34 cellular contexts compared by ENCODE assay signal in the genomic region with DNA sequence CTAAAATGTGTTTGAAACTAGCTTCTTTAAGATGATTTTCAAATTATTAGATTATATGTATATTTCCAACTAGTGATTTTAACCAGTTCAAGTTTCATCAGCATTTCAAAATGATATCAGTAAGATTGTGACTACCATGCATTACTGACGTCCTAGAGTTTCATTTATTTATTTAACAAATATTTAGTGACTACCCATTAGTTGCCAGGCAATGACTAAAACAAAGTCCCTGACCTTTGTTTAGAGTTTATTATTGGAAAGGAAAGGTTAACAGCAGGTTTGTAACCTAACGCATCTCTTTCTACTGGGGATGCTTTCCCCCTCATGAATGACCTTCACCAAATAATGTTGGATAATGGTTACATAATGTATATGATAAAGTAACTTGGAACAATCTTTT. TPM values are rescaled to one million over a fixed set of nuclear protein-coding genes. Genes with fewer than 3 reads are reported as not detected.
"Had no signal": no experiment of that assay in that cellular context is flagged by ENCODE, and none has a peak within 500 bp of the region (broad histone marks: within the 10 kb centered on the region; RNA-seq: fewer than 3 reads in every experiment).

No MANE protein-coding gene starts in this region.

- H2AFZ ChIP-seq: parathyroid adenoma had no signal

- H3K4me1 ChIP-seq: colonic mucosa, parathyroid adenoma had no signal

- H3K79me2 ChIP-seq: parathyroid adenoma had no signal

- H3K4me3 ChIP-seq: colonic mucosa, esophagus squamous epithelium, heart right ventricle, left ventricle myocardium inferior, lower lobe of right lung, mucosa of descending colon, stomach, thyroid gland, vagina had no signal

- H3K36me3 Mint-ChIP-seq: memory B cell; mesothelial cell of epicardium; natural killer cell treated with Interleukin-12 subunit alpha and Interleukin-12 subunit beta and Interleukin-15 and Interleukin-18, amount 100 ng/mL, for 72 hours; stimulated activated effector memory CD8-positive, alpha-beta T cell treated with anti-CD3 and anti-CD28 coated beads, Interleukin-12 subunit alpha, Interleukin-12 subunit beta, amount 100 ng/mL, for 72 hours had no signal

- H3K4me3 Mint-ChIP-seq: immature natural killer cell; memory B cell; mesothelial cell of epicardium; naive B cell; natural killer cell treated with Interleukin-12 subunit alpha and Interleukin-12 subunit beta and Interleukin-15 and Interleukin-18, amount 100 ng/mL, for 72 hours; neural crest cell; stimulated activated effector memory CD8-positive, alpha-beta T cell treated with anti-CD3 and anti-CD28 coated beads, Interleukin-12 subunit alpha, Interleukin-12 subunit beta, amount 100 ng/mL, for 72 hours had no signal

- DNase-seq: colonic mucosa; dermis blood vessel endothelial cell; effector memory CD4-positive, alpha-beta T cell; erythroblast; esophagus squamous epithelium; foreskin melanocyte; glutamatergic neuron; heart right ventricle; hypothalamus; immature natural killer cell; islet precursor cell; kidney glomerular epithelial cell; left colon; left ventricle myocardium inferior; lower lobe of right lung; mucosa of descending colon; naive B cell; stimulated activated CD4-positive, alpha-beta T cell treated with anti-CD3 and anti-CD28 coated beads, Interleukin-2, amount 100 ng/mL, for 24 hours; stimulated activated CD4-positive, alpha-beta T cell treated with anti-CD3 and anti-CD28 coated beads, Interleukin-4, amount 100 ng/mL, for 24 hours; stimulated activated naive CD4-positive, alpha-beta T cell treated with Interleukin-2 at 50 U/mL for 16 hours; stomach; thyroid gland had no signal

- H3K27me3 ChIP-seq: colonic mucosa, esophagus squamous epithelium, heart right ventricle, stomach, thyroid gland, vagina had no signal

- H3K9me3 Mint-ChIP-seq: immature natural killer cell; memory B cell; mesothelial cell of epicardium; naive B cell; natural killer cell treated with Interleukin-12 subunit alpha and Interleukin-12 subunit beta and Interleukin-15 and Interleukin-18, amount 100 ng/mL, for 72 hours; neural crest cell; stimulated activated effector memory CD8-positive, alpha-beta T cell treated with anti-CD3 and anti-CD28 coated beads, Interleukin-12 subunit alpha, Interleukin-12 subunit beta, amount 100 ng/mL, for 72 hours had no signal

- ATAC-seq: heart right ventricle; left colon; lower lobe of right lung; mucosa of descending colon; natural killer cell treated with Interleukin-12 subunit alpha and Interleukin-12 subunit beta and Interleukin-15 and Interleukin-18, amount 100 ng/mL, for 72 hours; sciatic nerve; stimulated activated effector memory CD8-positive, alpha-beta T cell treated with anti-CD3 and anti-CD28 coated beads, Interleukin-12 subunit alpha, Interleukin-12 subunit beta, amount 100 ng/mL, for 72 hours had no signal

- H3K9ac ChIP-seq: parathyroid adenoma had no signal

- H3K27ac Mint-ChIP-seq: immature natural killer cell; memory B cell; mesothelial cell of epicardium; naive B cell; natural killer cell treated with Interleukin-12 subunit alpha and Interleukin-12 subunit beta and Interleukin-15 and Interleukin-18, amount 100 ng/mL, for 72 hours; progenitor cell of endocrine pancreas; stimulated activated effector memory CD8-positive, alpha-beta T cell treated with anti-CD3 and anti-CD28 coated beads, Interleukin-12 subunit alpha, Interleukin-12 subunit beta, amount 100 ng/mL, for 72 hours had no signal

- H3K27ac ChIP-seq: colonic mucosa, esophagus squamous epithelium, heart right ventricle, left ventricle myocardium inferior, lower lobe of right lung, parathyroid adenoma, stomach, thyroid gland, vagina had no signal

- H3K36me3 ChIP-seq: colonic mucosa, vagina had no signal

- H3K9me3 ChIP-seq: colonic mucosa, esophagus squamous epithelium, heart right ventricle, left ventricle myocardium inferior, lower lobe of right lung, mucosa of descending colon, stomach, thyroid gland, vagina had no signal

RNA-seq across cellular contexts. Expression of a gene that starts 7.6 kb away (rescaled TPM):
- total RNA-seq: mesothelial cell of epicardium, neural crest cell, osteoblast, progenitor cell of endocrine pancreas, temporal lobe, thyroid gland, vagina had no signal

RNA-seq across cellular contexts. Expression of a gene that starts 22.9 kb away (rescaled TPM):
- total RNA-seq: heart right ventricle; left ventricle myocardium inferior; natural killer cell treated with Interleukin-12 subunit alpha and Interleukin-12 subunit beta and Interleukin-15 and Interleukin-18, amount 100 ng/mL, for 72 hours; neural crest cell; osteoblast; progenitor cell of endocrine pancreas; subcutaneous adipose tissue; temporal lobe; thyroid gland; vagina had no signal
- polyA plus RNA-seq: heart right ventricle, immature natural killer cell had no signal

RNA-seq across cellular contexts. Expression of a gene that starts 48.5 kb away (rescaled TPM):
- total RNA-seq: natural killer cell treated with Interleukin-12 subunit alpha and Interleukin-12 subunit beta and Interleukin-15 and Interleukin-18, amount 100 ng/mL, for 72 hours; osteoblast had no signal
